ENCODE assay signal across 1 cellular context in the genomic region with DNA sequence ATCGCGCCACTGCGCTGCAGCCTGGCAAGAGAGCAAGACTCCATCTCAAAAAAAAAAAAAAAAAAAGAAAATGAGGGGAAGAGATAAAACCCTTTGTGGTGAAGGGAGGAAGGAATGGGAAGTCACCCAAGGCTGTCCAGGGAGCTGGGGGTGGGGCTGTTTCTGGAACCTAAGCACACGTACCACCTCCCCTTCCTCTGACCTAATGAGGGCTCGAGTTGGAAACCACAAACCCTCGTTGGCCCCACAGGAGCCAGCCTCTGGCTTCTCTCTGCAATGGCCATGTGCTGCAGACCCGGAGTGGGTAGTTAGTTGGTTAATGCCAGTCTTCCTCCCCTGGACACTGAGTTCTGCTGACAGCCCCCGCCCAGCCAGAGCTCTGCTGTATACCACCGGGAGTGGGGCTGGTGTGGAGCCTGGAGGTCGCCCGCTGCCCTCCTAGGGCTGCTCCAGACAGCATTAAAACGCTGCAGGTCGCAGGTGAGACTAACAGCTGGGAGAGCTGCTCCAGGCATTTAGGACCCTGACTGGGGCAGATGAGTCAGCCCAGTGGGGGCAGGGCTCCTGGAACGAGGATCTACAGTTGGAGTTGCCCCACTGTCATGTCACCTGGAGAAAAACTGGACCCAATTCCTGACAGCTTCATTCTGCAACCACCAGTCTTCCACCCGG.
A peak's percentile ranks its signal among the peaks of the same experiment; 100 is the strongest.
TF ChIP-seq lines count a peak whose summit lies in the region.

Gene LGALS12, plus strand, starts transcription at position 228 of the 672 bp plus-strand sequence. Its CDS starts 375 bp downstream, at position 603.

TF ChIP-seq in H1, 55 proteins besides CTCF, POLR2A, EP300 and RAD21 (continued from another document):
- no peak for TF ChIP-seq TAF7 (optimal IDR thresholded peaks at IDR 0.05; ENCODE audit: borderline replicate concordance, low read depth, low read length)
- TF ChIP-seq CBX8 (IDR thresholded peaks at IDR 0.05; ENCODE audit: borderline replicate concordance, low read depth, low read length) = no peak
- TF ChIP-seq POLR2AphosphoS5 (IDR thresholded peaks at IDR 0.05; ENCODE audit: low read depth, low read length) = no peak
- TF ChIP-seq HDAC6 (IDR thresholded peaks at IDR 0.05; ENCODE audit: low read depth, low read length) = no peak
- TF ChIP-seq JUND (IDR thresholded peaks at IDR 0.05; ENCODE audit: low read length) = peak; percentile 82
- TF ChIP-seq NANOG (IDR thresholded peaks at IDR 0.05; ENCODE audit: insufficient read depth, low read depth, low read length, poor library complexity, severe bottlenecking) = no peak
- no peak for TF ChIP-seq EZH2 (IDR thresholded peaks at IDR 0.05; ENCODE audit: low read depth, low read length, severe bottlenecking)
TF ChIP-seq in H1: peak in this region for 3.
